9 cellular contexts compared by ENCODE assay signal in the genomic region with DNA sequence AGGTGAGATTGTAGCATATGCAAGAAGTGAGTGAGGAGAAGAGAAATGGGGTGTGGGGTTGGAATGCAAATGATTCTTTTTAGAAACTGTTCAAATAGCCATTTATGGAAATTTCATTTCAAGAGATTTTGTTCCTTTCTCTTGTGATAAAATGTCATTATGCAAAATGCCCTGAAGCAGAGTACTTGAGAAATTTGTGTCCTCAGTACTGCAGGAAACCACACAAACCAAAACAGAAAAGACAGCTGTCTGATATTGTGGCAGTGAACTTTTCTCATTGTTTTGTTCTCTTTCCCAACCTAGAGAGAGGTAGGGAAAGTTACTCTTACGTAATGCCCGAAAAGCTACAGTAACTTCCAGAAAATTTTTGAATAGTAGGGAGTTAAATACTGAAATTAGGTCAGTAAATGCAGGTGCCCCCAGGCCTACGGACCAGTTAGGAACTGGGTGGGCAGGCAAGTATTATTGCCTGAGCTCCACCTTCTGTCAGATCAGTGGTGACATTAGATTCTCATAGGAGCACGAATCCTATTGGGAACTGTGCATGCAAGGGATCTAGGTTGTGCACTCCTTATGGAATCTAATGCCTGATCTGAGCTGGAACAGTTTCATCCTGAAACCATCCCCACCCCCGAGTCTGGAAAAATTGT. TPM values are rescaled to one million over a fixed set of nuclear protein-coding genes. Genes with fewer than 3 reads are reported as not detected.
A peak's percentile ranks its signal among the peaks of the same experiment; 100 is the strongest.
DNase-seq lines count a peak whose midpoint lies in the region; ATAC-seq, FAIRE-seq and TF ChIP-seq lines count a peak whose summit lies in the region.
"Had no signal": no experiment of that assay in that cellular context is flagged by ENCODE, and none has a peak within 500 bp of the region (broad histone marks: within the 10 kb centered on the region; RNA-seq: fewer than 3 reads in every experiment).

No MANE protein-coding gene starts in this region.

- no peak overlapping the region for H3K4me3 ChIP-seq in fibroblast of pulmonary artery (replicated peaks; ENCODE audit: low read depth, low read length)

- TF ChIP-seq POLR2A in GM12891 (IDR thresholded peaks at IDR 0.05; ENCODE audit: low read depth, low read length) = no peak

- FAIRE-seq in GM12891 (lab: Jason Lieb, UNC) = no peak

- DNase-seq in GM12891 (ENCODE audit: insufficient read length, low spot score) (no peak), fibroblast of pulmonary artery (ENCODE audit: low read depth) (peak; percentile 62), NCI-H2107 (lab: John Stamatoyannopoulos, UW) (no peak), DMS 273 treated with DMSO at 0.1 percent for 48 hours (lab: John Stamatoyannopoulos, UW) (no peak), activated T-cell treated with anti-CD3 and anti-CD28 coated beads for 4 hours (no peak), NCI-H345 (lab: John Stamatoyannopoulos, UW) (no peak)
- DNase-seq: activated B cell treated with CpG ODN at 0.5 μM for 24 hours had no signal

- ATAC-seq in GM21381 (IDR thresholded peaks at IDR 0.05; ENCODE audit: unreplicated experiment) (peak; percentile 90), HG03442 (IDR thresholded peaks at IDR 0.05; ENCODE audit: unreplicated experiment) (peak; percentile 88)

- no peak for TF ChIP-seq CTCF in fibroblast of pulmonary artery (IDR thresholded peaks at IDR 0.05; ENCODE audit: low read length, missing control alignments)

TF ChIP-seq in GM12891, 5 proteins besides CTCF, POLR2A, EP300 and RAD21:
- TF ChIP-seq SPI1 (IDR thresholded peaks at IDR 0.05; ENCODE audit: low read depth, low read length) = no peak
- TF ChIP-seq TAF1 (IDR thresholded peaks at IDR 0.05; ENCODE audit: low read depth, low read length) = no peak
- TF ChIP-seq POU2F2 (IDR thresholded peaks at IDR 0.05; ENCODE audit: low read depth, low read length) = 0 out of 2 replicates have a peak, but pooled peaks have one; percentile 31
- no peak for TF ChIP-seq PAX5 (IDR thresholded peaks at IDR 0.05; ENCODE audit: insufficient read depth, low read length, severe bottlenecking)
- no peak for TF ChIP-seq POLR2AphosphoS5 (IDR thresholded peaks at IDR 0.05; ENCODE audit: low read depth, low read length)

RNA-seq across cellular contexts. Expression of a gene that starts 34.0 kb away (rescaled TPM):
- 105 TPM for polyA plus RNA-seq in GM12891 (2012; ENCODE audit: low read depth, missing spikeins)
